Comparison of ENCODE assay signal across 16 cellular contexts in genomic region chr3:29057326-29057725, GRCh38.
DNase-seq lines count a peak whose midpoint lies in the region; ATAC-seq, FAIRE-seq and TF ChIP-seq lines count a peak whose summit lies in the region.
"Had no signal": no experiment of that assay in that cellular context is flagged by ENCODE, and none has a peak within 500 bp of the region (broad histone marks: within the 10 kb centered on the region; RNA-seq: fewer than 3 reads in every experiment).

No MANE protein-coding gene starts in this region.

- H3K4me3 ChIP-seq in HUES48 (ENCODE audit: low read depth, low read length): no peak overlapping the region; the same call in 1 of the 2 replicates
- no peak overlapping the region for H3K4me3 ChIP-seq in bronchial epithelial cell (ENCODE audit: low read depth, low read length)
- no peak overlapping the region for H3K4me3 ChIP-seq in heart left ventricle
- H3K4me3 ChIP-seq: thoracic aorta had no signal

- no peak overlapping the region for H3K9ac ChIP-seq in HUES48 (ENCODE audit: low read depth, low read length)
- H3K9ac ChIP-seq: parathyroid adenoma had no signal

- no peak for TF ChIP-seq POLR2A in heart left ventricle (IDR thresholded peaks at IDR 0.05)

- H3K4me1 ChIP-seq in HUES48 (ENCODE audit: control insufficient read depth, insufficient read depth, low read length) (peaks cover 10% of the 10 kb centered on the region), heart left ventricle (no peaks in the 10 kb centered on the region)
- H3K4me1 ChIP-seq: parathyroid adenoma had no signal

- no peak for ATAC-seq in heart left ventricle

- FAIRE-seq in bronchial epithelial cell (lab: Jason Lieb, UNC): no peak
- FAIRE-seq: endometrium had no signal

- peak; percentile 32 for DNase-seq in AG08396 (ENCODE audit: low spot score)
- DNase-seq in bronchial epithelial cell (ENCODE audit: low read depth): peak; percentile 87
- DNase-seq in iris pigment epithelial cell (ENCODE audit: low read depth): peak; percentile 93
- DNase-seq in heart left ventricle: no peak
- DNase-seq in T-helper 9 cell: no peak
- DNase-seq in NCI-H146 (lab: John Stamatoyannopoulos, UW): no peak
- DNase-seq in DMS 273 (lab: John Stamatoyannopoulos, UW; ENCODE audit: unreplicated experiment): no peak
- DNase-seq: activated CD4-positive, alpha-beta memory T cell treated with anti-CD3 and anti-CD28 coated beads, Interleukin-2, amount 10 ng/mL, durations not matched to agents 7 days and 5 days; KBM-7; NCI-H1694; SHP77 treated with DMSO at 0.1 percent for 48 hours; stimulated activated CD4-positive, alpha-beta T cell treated with anti-CD3 and anti-CD28 coated beads, Interleukin-15, amount 100 ng/mL, for 24 hours had no signal

- peak overlapping the region; percentile 94 for H3K27ac ChIP-seq in HUES48 (ENCODE audit: low read depth, low read length)
- H3K27ac ChIP-seq in heart left ventricle: no peak overlapping the region
- H3K27ac ChIP-seq: parathyroid adenoma, thoracic aorta had no signal

- H3K36me3 ChIP-seq in HUES48 (ENCODE audit: control insufficient read depth, insufficient read depth, low read length): no peaks in the 10 kb centered on the region
- no peaks in the 10 kb centered on the region for H3K36me3 ChIP-seq in bronchial epithelial cell (ENCODE audit: control insufficient read depth, insufficient read depth, low read length)
- H3K36me3 ChIP-seq in heart left ventricle: no peaks in the 10 kb centered on the region
- H3K36me3 ChIP-seq: thoracic aorta had no signal

- intact Hi-C loops in heart left ventricle (cut with DNase I): no loop called here

- H3K9me3 ChIP-seq in HUES48 (ENCODE audit: control insufficient read depth, insufficient read depth, low read length) (no peaks in the 10 kb centered on the region), heart left ventricle (peaks cover 0 to 28% (median 5%) of the 10 kb centered on the region in 12 donors)

- TF ChIP-seq CTCF in bronchial epithelial cell (IDR thresholded peaks at IDR 0.05; ENCODE audit: insufficient read depth, low read length, severe bottlenecking) (no peak), heart left ventricle (IDR thresholded peaks at IDR 0.05) (no peak)

- H3K27me3 ChIP-seq in HUES48 (ENCODE audit: control insufficient read depth, insufficient read depth, low read length) (no peaks in the 10 kb centered on the region), bronchial epithelial cell (ENCODE audit: control insufficient read depth, insufficient read depth, low read length) (no peaks in the 10 kb centered on the region), heart left ventricle (no peaks in the 10 kb centered on the region)

Comparison
In these comparisons a context has a peak if more than half of its experiments do, and no peak if none do; other contexts are left out.
1. DNase-seq: peak in AG08396 (single experiment), bronchial epithelial cell (single experiment) and iris pigment epithelial cell (single experiment); none in heart left ventricle (0 of 5), T-helper 9 cell (single experiment), NCI-H146 (single experiment) and DMS 273 (single experiment).